9 cellular contexts compared by ENCODE assay signal in genomic region chr1:204104331-204105222, GRCh38. TPM values are rescaled to one million over a fixed set of nuclear protein-coding genes. Genes with fewer than 3 reads are reported as not detected.
DNase-seq lines count a peak whose midpoint lies in the region; ATAC-seq lines count a peak whose summit lies in the region.
"Had no signal": no experiment of that assay in that cellular context is flagged by ENCODE, and none has a peak within 500 bp of the region (broad histone marks: within the 10 kb centered on the region; RNA-seq: fewer than 3 reads in every experiment).

No MANE protein-coding gene starts in this region.

- no peaks in the 10 kb centered on the region for H3K9me3 Mint-ChIP-seq in activated CD4-positive, alpha-beta T cell treated with anti-CD3 and anti-CD28 coated beads for 36 hours (ENCODE audit: low read depth)
- H3K9me3 Mint-ChIP-seq in activated CD4-positive, alpha-beta memory T cell treated with anti-CD3 and anti-CD28 coated beads, Interleukin-2, amount 10 ng/mL, durations not matched to agents 7 days and 5 days: no peaks in the 10 kb centered on the region

- H3K27ac Mint-ChIP-seq in activated CD4-positive, alpha-beta T cell treated with anti-CD3 and anti-CD28 coated beads for 36 hours: peak overlapping the region; percentile 44
- peak overlapping the region; percentile 92 for H3K27ac Mint-ChIP-seq in activated CD4-positive, alpha-beta memory T cell treated with anti-CD3 and anti-CD28 coated beads, Interleukin-2, amount 10 ng/mL, durations not matched to agents 7 days and 5 days

- CTCF ChIA-PET in activated CD4-positive, alpha-beta T cell treated with anti-CD3 and anti-CD28 coated beads for 36 hours (lab: Charles Lee): no interaction called here
- CTCF ChIA-PET in activated CD4-positive, alpha-beta memory T cell treated with anti-CD3 and anti-CD28 coated beads, Interleukin-2, amount 10 ng/mL, durations not matched to agents 7 days and 5 days (lab: Charles Lee): interaction anchor here (1.0 kb wide), 1 partner anchor 24 kb away, joined by 3 read pairs; no protein-coding TSS in a partner anchor

- H3K36me3 Mint-ChIP-seq in activated CD4-positive, alpha-beta T cell treated with anti-CD3 and anti-CD28 coated beads for 36 hours (ENCODE audit: low read depth): no peaks in the 10 kb centered on the region
- no peaks in the 10 kb centered on the region for H3K36me3 Mint-ChIP-seq in activated CD4-positive, alpha-beta memory T cell treated with anti-CD3 and anti-CD28 coated beads, Interleukin-2, amount 10 ng/mL, durations not matched to agents 7 days and 5 days (ENCODE audit: low read depth)

- peak; percentile 18 for DNase-seq in activated CD4-positive, alpha-beta T cell treated with anti-CD3 and anti-CD28 coated beads for 36 hours
- no peak for DNase-seq in activated CD4-positive, alpha-beta T cell treated with anti-CD3 and anti-CD28 coated beads, Interleukin-2, amount 50 U/mL, for 4 hours
- peak; percentile 59 for DNase-seq in activated CD4-positive, alpha-beta memory T cell treated with anti-CD3 and anti-CD28 coated beads, Interleukin-2, amount 10 ng/mL, durations not matched to agents 7 days and 5 days
- DNase-seq in NOMO-1 treated with dmso at 0.1 percent for 144 hours (lab: John Stamatoyannopoulos, UW; ENCODE audit: unreplicated experiment) (no peak), pons (ENCODE audit: low spot score) (no peak)
- DNase-seq: DMS79 had no signal

- H3K9me3 ChIP-seq in iPS-15b (ENCODE audit: control insufficient read depth, insufficient read depth, low read length) (no peaks in the 10 kb centered on the region), subcutaneous abdominal adipose tissue (ENCODE audit: control insufficient read depth in 5 of 5, low read length in 5 of 5) (no peaks in the 10 kb centered on the region)

- H3K27ac ChIP-seq in subcutaneous abdominal adipose tissue (ENCODE audit: low read depth, low read length): peak overlapping the region; percentile 75

- H3K27me3 Mint-ChIP-seq in activated CD4-positive, alpha-beta T cell treated with anti-CD3 and anti-CD28 coated beads for 36 hours: peaks cover 10% of the 10 kb centered on the region
- H3K27me3 Mint-ChIP-seq in activated CD4-positive, alpha-beta memory T cell treated with anti-CD3 and anti-CD28 coated beads, Interleukin-2, amount 10 ng/mL, durations not matched to agents 7 days and 5 days: no peaks in the 10 kb centered on the region

- H3K9ac ChIP-seq in iPS-15b (ENCODE audit: low read depth, low read length) (peak overlapping the region; percentile 17), subcutaneous abdominal adipose tissue (ENCODE audit: low read length in 5 of 5) (no peak overlapping the region)

- H3K4me3 ChIP-seq in iPS-15b (ENCODE audit: low read depth, low read length) (no peak overlapping the region), subcutaneous abdominal adipose tissue (ENCODE audit: low read depth in 1 of 5, low read length in 5 of 5) (peak overlapping the region in 3 of 5 donors; percentile 3 to 19 (median 5))

- intact Hi-C loops in activated CD4-positive, alpha-beta T cell treated with anti-CD3 and anti-CD28 coated beads for 36 hours (cut with DNase I, micrococcal nuclease): no loop called here

- peak; percentile 52 for ATAC-seq in activated CD4-positive, alpha-beta T cell treated with anti-CD3 and anti-CD28 coated beads for 36 hours
- no peak for ATAC-seq in GM18868 (IDR thresholded peaks at IDR 0.05; ENCODE audit: unreplicated experiment)

- POLR2A ChIA-PET in activated CD4-positive, alpha-beta T cell treated with anti-CD3 and anti-CD28 coated beads for 36 hours (lab: Charles Lee): no interaction called here
- POLR2A ChIA-PET in activated CD4-positive, alpha-beta memory T cell treated with anti-CD3 and anti-CD28 coated beads, Interleukin-2, amount 10 ng/mL, durations not matched to agents 7 days and 5 days (lab: Charles Lee): interaction anchor here (1.5 kb wide), 1 partner anchor 797 kb away, joined by 3 read pairs; no protein-coding TSS in a partner anchor

- peaks cover 26% of the 10 kb centered on the region for H3K4me1 Mint-ChIP-seq in activated CD4-positive, alpha-beta T cell treated with anti-CD3 and anti-CD28 coated beads for 36 hours
- peaks cover 47% of the 10 kb centered on the region for H3K4me1 Mint-ChIP-seq in activated CD4-positive, alpha-beta memory T cell treated with anti-CD3 and anti-CD28 coated beads, Interleukin-2, amount 10 ng/mL, durations not matched to agents 7 days and 5 days

- H3K4me3 Mint-ChIP-seq in activated CD4-positive, alpha-beta T cell treated with anti-CD3 and anti-CD28 coated beads for 36 hours: no peak overlapping the region
- peak overlapping the region; percentile 9 for H3K4me3 Mint-ChIP-seq in activated CD4-positive, alpha-beta memory T cell treated with anti-CD3 and anti-CD28 coated beads, Interleukin-2, amount 10 ng/mL, durations not matched to agents 7 days and 5 days

- H3K36me3 ChIP-seq in iPS-15b (ENCODE audit: control insufficient read depth, insufficient read depth, low read length): no peaks in the 10 kb centered on the region
- H3K36me3 ChIP-seq in subcutaneous abdominal adipose tissue (ENCODE audit: control insufficient read depth in 5 of 5, insufficient read depth in 5 of 5, low read length in 5 of 5): no peaks in the 10 kb centered on the region

- no peaks in the 10 kb centered on the region for H3K27me3 ChIP-seq in iPS-15b (ENCODE audit: control insufficient read depth, insufficient read depth, low read length)
- H3K27me3 ChIP-seq in subcutaneous abdominal adipose tissue (ENCODE audit: control insufficient read depth in 5 of 5, insufficient read depth in 4 of 5, low read length in 5 of 5): no peaks in the 10 kb centered on the region

- H3K4me1 ChIP-seq in iPS-15b (ENCODE audit: control insufficient read depth, insufficient read depth, low read length) (peaks cover 59% of the 10 kb centered on the region), subcutaneous abdominal adipose tissue (ENCODE audit: control insufficient read depth in 5 of 5, insufficient read depth in 5 of 5, low read length in 5 of 5) (peaks cover 15 to 73% (median 41%) of the 10 kb centered on the region in 5 donors)

RNA-seq across cellular contexts. Expression of gene SOX13, which starts 31.7 kb away (rescaled TPM):
- 1 to 10 TPM in 1 of 2 experiments, under 1 TPM in 1; 0.73 to 1.1 TPM for total RNA-seq in activated CD4-positive, alpha-beta T cell treated with anti-CD3 and anti-CD28 coated beads for 36 hours
- total RNA-seq in activated CD4-positive, alpha-beta memory T cell treated with anti-CD3 and anti-CD28 coated beads, Interleukin-2, amount 10 ng/mL, durations not matched to agents 7 days and 5 days: 1 to 10 TPM; 7.4 to 7.8 TPM

RNA-seq across cellular contexts. Expression of gene ETNK2, which starts 47.3 kb away (rescaled TPM):
- under 1 TPM; 0.77 to 0.82 TPM for total RNA-seq in activated CD4-positive, alpha-beta T cell treated with anti-CD3 and anti-CD28 coated beads for 36 hours
- total RNA-seq in activated CD4-positive, alpha-beta memory T cell treated with anti-CD3 and anti-CD28 coated beads, Interleukin-2, amount 10 ng/mL, durations not matched to agents 7 days and 5 days: under 1 TPM; 0.08 to 0.18 TPM

Comparison
In these comparisons a context has a peak if more than half of its experiments do, and no peak if none do; other contexts are left out.
1. DNase-seq: peak in activated CD4-positive, alpha-beta T cell treated with anti-CD3 and anti-CD28 coated beads for 36 hours (single experiment) and activated CD4-positive, alpha-beta memory T cell treated with anti-CD3 and anti-CD28 coated beads, Interleukin-2, amount 10 ng/mL, durations not matched to agents 7 days and 5 days (single experiment); none in activated CD4-positive, alpha-beta T cell treated with anti-CD3 and anti-CD28 coated beads, Interleukin-2, amount 50 U/mL, for 4 hours (0 of 2), NOMO-1 treated with dmso at 0.1 percent for 144 hours (single experiment) and pons (single experiment).
2. RNA of gene SOX13, which starts 31.7 kb away (total RNA-seq): 7.4 to 7.8 TPM in activated CD4-positive, alpha-beta memory T cell treated with anti-CD3 and anti-CD28 coated beads, Interleukin-2, amount 10 ng/mL, durations not matched to agents 7 days and 5 days; 0.73 to 1.1 TPM in activated CD4-positive, alpha-beta T cell treated with anti-CD3 and anti-CD28 coated beads for 36 hours; every median in the first group is over 4 times any median in the second.